In the genomic region with DNA sequence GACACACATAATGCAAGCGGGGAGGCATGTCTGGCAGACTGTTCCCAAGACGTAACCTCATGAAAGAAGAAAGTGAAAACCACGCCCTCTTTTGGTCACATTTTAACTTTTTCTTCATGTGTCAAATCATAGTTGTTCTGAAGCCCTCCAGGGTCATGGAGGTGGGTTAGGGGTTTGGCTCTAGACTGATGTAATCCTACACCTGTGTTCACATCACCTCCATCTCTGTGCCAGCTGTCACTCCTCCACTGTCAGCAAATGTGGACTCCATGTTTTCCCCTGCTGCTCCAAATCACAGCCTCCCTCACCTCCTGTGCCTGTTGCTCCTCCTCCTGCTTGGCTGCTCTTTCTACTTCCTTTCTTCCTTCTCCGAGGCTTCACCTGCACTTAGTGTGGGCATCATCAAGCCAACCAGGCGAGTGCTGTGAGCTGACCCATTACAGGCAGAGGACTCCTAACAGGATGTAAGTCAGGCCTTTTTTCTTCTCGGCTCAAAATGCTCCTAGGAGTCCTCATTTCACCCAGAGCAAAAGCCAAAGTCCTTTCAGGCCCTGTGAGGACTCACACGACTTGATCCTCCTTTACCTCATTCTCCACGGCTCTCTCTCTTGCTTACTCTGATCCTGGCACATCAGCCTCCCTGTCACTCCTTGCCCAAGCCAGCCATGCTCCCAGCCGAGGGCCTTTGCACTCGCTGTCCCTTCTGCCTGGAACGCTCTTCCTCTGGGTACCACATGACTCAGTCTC, we compare ENCODE assay signal across 11 cellular contexts.
DNase-seq lines count a peak whose midpoint lies in the region; ATAC-seq and TF ChIP-seq lines count a peak whose summit lies in the region.
"Had no signal": no experiment of that assay in that cellular context is flagged by ENCODE, and none has a peak within 500 bp of the region (broad histone marks: within the 10 kb centered on the region; RNA-seq: fewer than 3 reads in every experiment).

No MANE protein-coding gene starts in this region.

- CTCF ChIA-PET in activated naive CD4-positive, alpha-beta T cell treated with anti-CD3 and anti-CD28 coated beads for 36 hours (lab: Charles Lee) = no interaction called here

- H3K4me2 ChIP-seq in fibroblast of lung (ENCODE audit: extremely low read depth, insufficient read depth, low read length) = no peak overlapping the region

- H3K27ac Mint-ChIP-seq in activated naive CD4-positive, alpha-beta T cell treated with anti-CD3 and anti-CD28 coated beads for 36 hours = no peak overlapping the region
- H3K27ac Mint-ChIP-seq: activated CD4-positive, alpha-beta memory T cell treated with anti-CD3 and anti-CD28 coated beads for 36 hours had no signal

- no peak for TF ChIP-seq CTCF in fibroblast of lung (conservative IDR thresholded peaks at IDR 0.05 in 1 of 2, IDR thresholded peaks at IDR 0.05 in 1 of 2; ENCODE audit: low read depth in 1 of 2, low read length in 2 of 2)

- H3K9me3 ChIP-seq in fibroblast of lung (ENCODE audit: control insufficient read depth, insufficient read depth, low read depth, low read length) = no peaks in the 10 kb centered on the region
- H3K9me3 ChIP-seq: gastroesophageal sphincter had no signal

- intact Hi-C loops in activated naive CD4-positive, alpha-beta T cell treated with anti-CD3 and anti-CD28 coated beads for 36 hours (cut with micrococcal nuclease) = no loop called here

- no peak overlapping the region for H3K4me3 Mint-ChIP-seq in activated naive CD4-positive, alpha-beta T cell treated with anti-CD3 and anti-CD28 coated beads for 36 hours
- H3K4me3 Mint-ChIP-seq: activated CD4-positive, alpha-beta memory T cell treated with anti-CD3 and anti-CD28 coated beads for 36 hours had no signal

- no peaks in the 10 kb centered on the region for H3K9me3 Mint-ChIP-seq in activated naive CD4-positive, alpha-beta T cell treated with anti-CD3 and anti-CD28 coated beads for 36 hours

- H3K4me3 ChIP-seq in fibroblast of lung (replicated peaks in 1 of 4; ENCODE audit: control extremely low read depth in 1 of 4, insufficient read depth in 1 of 4, low read depth in 3 of 4, low read length in 4 of 4) = no peak overlapping the region
- H3K4me3 ChIP-seq: gastroesophageal sphincter had no signal

- no peak overlapping the region for H3K27ac ChIP-seq in fibroblast of lung (ENCODE audit: insufficient read depth, low read length)
- H3K27ac ChIP-seq: gastroesophageal sphincter had no signal

- H4K20me1 ChIP-seq in fibroblast of lung (ENCODE audit: control insufficient read depth, extremely low read depth, insufficient read depth, low read length) = no peaks in the 10 kb centered on the region

- peak; percentile 4 to 23 for DNase-seq in AML-193 (lab: John Stamatoyannopoulos, UW)
- DNase-seq in NCI-H1092 (lab: John Stamatoyannopoulos, UW) = peak; percentile 19
- peak; percentile 10 to 26 for DNase-seq in fibroblast of lung (ENCODE audit: low read depth in 2 of 2)
- DNase-seq in activated naive CD4-positive, alpha-beta T cell treated with anti-CD3 and anti-CD28 coated beads for 36 hours = no peak
- DNase-seq: activated CD4-positive, alpha-beta memory T cell treated with anti-CD3 and anti-CD28 coated beads for 36 hours; small intestine had no signal

- no peaks in the 10 kb centered on the region for H3K27me3 ChIP-seq in fibroblast of lung (ENCODE audit: control insufficient read depth, insufficient read depth, low read length)
- H3K27me3 ChIP-seq: gastroesophageal sphincter had no signal

- H3K27me3 Mint-ChIP-seq in activated naive CD4-positive, alpha-beta T cell treated with anti-CD3 and anti-CD28 coated beads for 36 hours (ENCODE audit: low read depth) = peaks cover 7% of the 10 kb centered on the region

- ATAC-seq in GM19324 (IDR thresholded peaks at IDR 0.05; ENCODE audit: low FRiP score, unreplicated experiment) = peak; percentile 64
- no peak for ATAC-seq in GM19328 (IDR thresholded peaks at IDR 0.05; ENCODE audit: unreplicated experiment)
- ATAC-seq in GM18861 (IDR thresholded peaks at IDR 0.05; ENCODE audit: unreplicated experiment) = no peak
- no peak for ATAC-seq in GM18517 (IDR thresholded peaks at IDR 0.05; ENCODE audit: unreplicated experiment)
- ATAC-seq: gastroesophageal sphincter had no signal

- H3K36me3 ChIP-seq in fibroblast of lung (ENCODE audit: control insufficient read depth, insufficient read depth, low read length) = no peaks in the 10 kb centered on the region
- H3K36me3 ChIP-seq: gastroesophageal sphincter had no signal

- H3K4me1 ChIP-seq in fibroblast of lung (ENCODE audit: control insufficient read depth, extremely low read depth, insufficient read depth, low read length) = no peaks in the 10 kb centered on the region
- H3K4me1 ChIP-seq: gastroesophageal sphincter had no signal

- no peaks in the 10 kb centered on the region for H3K36me3 Mint-ChIP-seq in activated naive CD4-positive, alpha-beta T cell treated with anti-CD3 and anti-CD28 coated beads for 36 hours (ENCODE audit: low read depth)
- H3K36me3 Mint-ChIP-seq: activated CD4-positive, alpha-beta memory T cell treated with anti-CD3 and anti-CD28 coated beads for 36 hours had no signal

- H3K79me2 ChIP-seq in fibroblast of lung (ENCODE audit: control insufficient read depth, insufficient read depth, low read length) = no peaks in the 10 kb centered on the region

- H2AFZ ChIP-seq in fibroblast of lung (ENCODE audit: low read length) = no peak overlapping the region

- peaks cover 3% of the 10 kb centered on the region for H3K4me1 Mint-ChIP-seq in activated naive CD4-positive, alpha-beta T cell treated with anti-CD3 and anti-CD28 coated beads for 36 hours (ENCODE audit: low read depth)

- H3K9ac ChIP-seq in fibroblast of lung (ENCODE audit: insufficient read depth, low read length) = no peak overlapping the region
